ENCODE assay signal across 11 cellular contexts in genomic region chr4:172998527-172999469, GRCh38.
DNase-seq lines count a peak whose midpoint lies in the region; ATAC-seq and TF ChIP-seq lines count a peak whose summit lies in the region.
"Had no signal": no experiment of that assay in that cellular context is flagged by ENCODE, and none has a peak within 500 bp of the region (broad histone marks: within the 10 kb centered on the region; RNA-seq: fewer than 3 reads in every experiment).

No MANE protein-coding gene starts in this region.

- H3K27me3 ChIP-seq in mesenchymal stem cell (ENCODE audit: control insufficient read depth in 1 of 2, insufficient read depth in 1 of 2, low read length in 2 of 2) = no peaks in the 10 kb centered on the region

- peak overlapping the region in 1 of 2 experiments; percentile 10 for H3K4me3 ChIP-seq in mesenchymal stem cell (ENCODE audit: insufficient read depth in 1 of 2, low read depth in 1 of 2, low read length in 2 of 2)

- ATAC-seq in GM21367 (IDR thresholded peaks at IDR 0.05; ENCODE audit: unreplicated experiment) = no peak
- ATAC-seq in natural killer cell = no peak

- H2BK120ac ChIP-seq in mesenchymal stem cell (ENCODE audit: low read depth, low read length) = no peak overlapping the region

- H3K27me3 Mint-ChIP-seq in natural killer cell (ENCODE audit: low read depth in 2 of 2) = no peaks in the 10 kb centered on the region
- peaks cover 0 to 2% (median 2%) of the 10 kb centered on the region in 3 donors for H3K27me3 Mint-ChIP-seq in immature natural killer cell (ENCODE audit: low read depth in 3 of 3)

- no peak overlapping the region for H2BK5ac ChIP-seq in mesenchymal stem cell (ENCODE audit: low read depth, low read length, poor library complexity, severe bottlenecking)

- H3K9me3 ChIP-seq in mesenchymal stem cell (ENCODE audit: control insufficient read depth, low read length) = no peaks in the 10 kb centered on the region

- no peak overlapping the region for H4K91ac ChIP-seq in mesenchymal stem cell (ENCODE audit: low read length)

- no peak overlapping the region for H3K4ac ChIP-seq in mesenchymal stem cell (ENCODE audit: low read depth in 1 of 2, low read length in 2 of 2)

- intact Hi-C loops in natural killer cell (cut with micrococcal nuclease) = no loop called here

- no peak overlapping the region for H2BK15ac ChIP-seq in mesenchymal stem cell (ENCODE audit: low read depth, poor library complexity, severe bottlenecking)

- H3K23ac ChIP-seq in mesenchymal stem cell (ENCODE audit: low read length in 2 of 2) = no peak overlapping the region

- H3K9me3 Mint-ChIP-seq in natural killer cell (no peaks in the 10 kb centered on the region), immature natural killer cell (peaks cover 0 to 2% (median 0%) of the 10 kb centered on the region in 6 donors)

- no peak overlapping the region for H3K27ac Mint-ChIP-seq in natural killer cell
- no peak overlapping the region for H3K27ac Mint-ChIP-seq in immature natural killer cell

- peak overlapping the region; percentile 76 for H3K9ac ChIP-seq in mesenchymal stem cell (ENCODE audit: low read length)

- H2AK5ac ChIP-seq in mesenchymal stem cell (ENCODE audit: low read length, severe bottlenecking) = no peak overlapping the region

- no peaks in the 10 kb centered on the region for H3K36me3 ChIP-seq in mesenchymal stem cell (ENCODE audit: control insufficient read depth in 1 of 2, insufficient read depth in 2 of 2, low read depth in 1 of 2, low read length in 2 of 2)

- no peak overlapping the region for H3K14ac ChIP-seq in mesenchymal stem cell (ENCODE audit: low read length in 2 of 2)

- no peak overlapping the region for H3K4me2 ChIP-seq in mesenchymal stem cell (ENCODE audit: low read length, poor library complexity, severe bottlenecking)

- peaks cover 4% of the 10 kb centered on the region for H3K4me1 ChIP-seq in mesenchymal stem cell (ENCODE audit: control insufficient read depth, insufficient read depth, low read depth, low read length)

- TF ChIP-seq CTCF in natural killer cell (IDR thresholded peaks at IDR 0.05) = no peak

- H2BK12ac ChIP-seq in mesenchymal stem cell (ENCODE audit: low read length in 2 of 2) = peak overlapping the region in 1 of 2 experiments; percentile 21

- H3K4me3 Mint-ChIP-seq in natural killer cell (no peak overlapping the region), immature natural killer cell (no peak overlapping the region)

- H3K79me1 ChIP-seq in mesenchymal stem cell (replicated peaks; ENCODE audit: low read length, poor library complexity, severe bottlenecking) = no peaks in the 10 kb centered on the region

- no peak overlapping the region for H4K8ac ChIP-seq in mesenchymal stem cell (ENCODE audit: low read length)

- H3K36me3 Mint-ChIP-seq in natural killer cell = no peaks in the 10 kb centered on the region
- no peaks in the 10 kb centered on the region for H3K36me3 Mint-ChIP-seq in immature natural killer cell

- no peak overlapping the region for H2AFZ ChIP-seq in mesenchymal stem cell (ENCODE audit: low read depth, low read length)

- DNase-seq in GF-D8 (lab: John Stamatoyannopoulos, UW) = peak; percentile 12
- DNase-seq in M059J (ENCODE audit: low read depth) = peak; percentile 41
- DNase-seq in astrocyte of the hippocampus (ENCODE audit: low read depth, low spot score) = peak; percentile 75
- peak; percentile 53 for DNase-seq in mesenchymal stem cell
- DNase-seq in natural killer cell = no peak
- no peak for DNase-seq in immature natural killer cell
- DNase-seq in GDM1 (lab: John Stamatoyannopoulos, UW) = no peak
- DNase-seq: foreskin melanocyte; posterior cingulate gyrus; stimulated activated naive CD4-positive, alpha-beta T cell had no signal

- H3K4me1 Mint-ChIP-seq in natural killer cell (no peaks in the 10 kb centered on the region), immature natural killer cell (no peaks in the 10 kb centered on the region)

- peak overlapping the region; percentile 66 for H3K27ac ChIP-seq in mesenchymal stem cell (ENCODE audit: low read length, poor library complexity, severe bottlenecking)

- WGBS in mesenchymal stem cell = 98% methylated on average over 5 of the region's 7 CpGs

- H3K18ac ChIP-seq in mesenchymal stem cell (ENCODE audit: low read depth in 1 of 2, low read length in 2 of 2) = peak overlapping the region in 1 of 2 experiments; percentile 83

Comparison
In these comparisons a context has a peak if more than half of its experiments do, and no peak if none do; other contexts are left out.
1. DNase-seq: peak in GF-D8 (single experiment), M059J (single experiment), astrocyte of the hippocampus (single experiment) and mesenchymal stem cell (single experiment); none in natural killer cell (single experiment), immature natural killer cell (0 of 3) and GDM1 (single experiment).